9 cellular contexts compared by ENCODE assay signal in genomic region chr10:124703778-124704427, GRCh38. TPM values are rescaled to one million over a fixed set of nuclear protein-coding genes. Genes with fewer than 3 reads are reported as not detected.
A peak's percentile ranks its signal among the peaks of the same experiment; 100 is the strongest.
DNase-seq lines count a peak whose midpoint lies in the region; ATAC-seq and TF ChIP-seq lines count a peak whose summit lies in the region.
"Had no signal": no experiment of that assay in that cellular context is flagged by ENCODE, and none has a peak within 500 bp of the region (broad histone marks: within the 10 kb centered on the region; RNA-seq: fewer than 3 reads in every experiment).

No MANE protein-coding gene starts in this region.

- no peaks in the 10 kb centered on the region for H3F3A ChIP-seq in SK-N-SH (replicated peaks; ENCODE audit: insufficient read depth)

- no peaks in the 10 kb centered on the region for H3K9me3 ChIP-seq in testis
- no peaks in the 10 kb centered on the region for H3K9me3 ChIP-seq in SK-N-SH

- H3K4me1 Mint-ChIP-seq in central memory CD8-positive, alpha-beta T cell: peaks cover 96% of the 10 kb centered on the region

- peak overlapping the region; percentile 75 to 81 for H3K27ac ChIP-seq in testis
- peak overlapping the region in 1 of 2 experiments; percentile 68; a peak in 1 of 4 replicates for H3K27ac ChIP-seq in SK-N-SH (ENCODE audit: low read depth in 2 of 2, low read length in 1 of 2)

- H3K36me3 ChIP-seq in testis (ENCODE audit: low read depth, missing control alignments) (no peaks in the 10 kb centered on the region), SK-N-SH (replicated peaks in 1 of 2; ENCODE audit: control insufficient read depth in 1 of 2, insufficient read depth in 2 of 2, low read length in 1 of 2) (peaks cover 0 to 25% of the 10 kb centered on the region in 2 experiments)

- H3K9me2 ChIP-seq in SK-N-SH: no peaks in the 10 kb centered on the region

- no peak overlapping the region for H3K4me2 ChIP-seq in SK-N-SH

- no peaks in the 10 kb centered on the region for H3K9me3 Mint-ChIP-seq in central memory CD8-positive, alpha-beta T cell

- POLR2A ChIA-PET in SK-N-SH (lab: Yijun Ruan, JAX): no interaction called here

- no peak for TF ChIP-seq RAD21 in SK-N-SH (IDR thresholded peaks at IDR 0.05; ENCODE audit: low read length)

- H2AFZ ChIP-seq in SK-N-SH (ENCODE audit: low read depth): no peak overlapping the region

- H3K4me3 Mint-ChIP-seq in central memory CD8-positive, alpha-beta T cell: peak overlapping the region; percentile 65

- H3K27ac Mint-ChIP-seq in central memory CD8-positive, alpha-beta T cell (ENCODE audit: low read depth): peak overlapping the region; percentile 97

- H3K27me3 Mint-ChIP-seq in central memory CD8-positive, alpha-beta T cell: no peaks in the 10 kb centered on the region

- H3K36me3 Mint-ChIP-seq in central memory CD8-positive, alpha-beta T cell (ENCODE audit: insufficient read depth): peaks cover 28% of the 10 kb centered on the region

- WGBS in testis, 2 donors: 37 to 40% methylated on average over 6 to 10 of the region's 10 CpGs
- WGBS in SK-N-SH (ENCODE audit: low lambda C conversion rate): 97% methylated on average over 3 of the region's 10 CpGs

- TF ChIP-seq POLR2A in testis (IDR thresholded peaks at IDR 0.05): no peak

- H3K4me1 ChIP-seq in testis: peaks cover 100% of the 10 kb centered on the region
- peaks cover 0 to 86% of the 10 kb centered on the region in 2 experiments; a peak in 2 of 4 replicates for H3K4me1 ChIP-seq in SK-N-SH (ENCODE audit: control insufficient read depth in 1 of 2, insufficient read depth in 2 of 2, low read depth in 1 of 2, low read length in 1 of 2)

- no peak overlapping the region for H3K9ac ChIP-seq in SK-N-SH

- H3K4me3 ChIP-seq in testis: no peak overlapping the region
- H3K4me3 ChIP-seq in SK-N-SH (ENCODE audit: low read depth in 2 of 2, low read length in 1 of 2): no peak overlapping the region

- DNase-seq in NCI-H2196 (lab: John Stamatoyannopoulos, UW; ENCODE audit: unreplicated experiment): peak; percentile 29
- DNase-seq in NCI-H2196 treated with DMSO at 0.1 percent for 48 hours (lab: John Stamatoyannopoulos, UW; ENCODE audit: unreplicated experiment): no peak
- DNase-seq in central memory CD8-positive, alpha-beta T cell (ENCODE audit: low spot score in 2 of 2): no peak
- DNase-seq in medulla oblongata (ENCODE audit: extremely low spot score): peak; percentile 89
- DNase-seq in testis: peak; percentile 92
- DNase-seq in NCI-H1092 (lab: John Stamatoyannopoulos, UW): no peak
- no peak for DNase-seq in DMS 273 (lab: John Stamatoyannopoulos, UW; ENCODE audit: unreplicated experiment)
- no peak for DNase-seq in SK-N-SH
- DNase-seq: 8988T had no signal

- no peak for TF ChIP-seq EP300 in SK-N-SH (IDR thresholded peaks at IDR 0.05; ENCODE audit: borderline replicate concordance in 1 of 2, low read depth in 1 of 2, low read length in 1 of 2)

- no peak for ATAC-seq in central memory CD8-positive, alpha-beta T cell (replicated peaks; ENCODE audit: extremely low read depth, poor library complexity, severe bottlenecking)

- CTCF ChIA-PET in SK-N-SH (lab: Yijun Ruan, JAX): interaction anchor here (0.7 to 2.7 kb wide), 2 partner anchors 33 to 173 kb away, joined by 3 to 8 read pairs; no protein-coding TSS in a partner anchor

- no peaks in the 10 kb centered on the region for H3K79me2 ChIP-seq in SK-N-SH (ENCODE audit: insufficient read depth)

- intact Hi-C loops in testis (cut with DNase I; ENCODE audit: low total_unique reads): loop anchor here (5.0 kb wide), 1 partner anchor 33 kb away; no protein-coding TSS in a partner anchor

- TF ChIP-seq CTCF in testis (IDR thresholded peaks at IDR 0.05) (no peak), SK-N-SH (IDR thresholded peaks at IDR 0.05) (no peak)

- H4K20me1 ChIP-seq in SK-N-SH (ENCODE audit: insufficient read depth): no peaks in the 10 kb centered on the region

- H3K27me3 ChIP-seq in testis: no peaks in the 10 kb centered on the region
- no peaks in the 10 kb centered on the region for H3K27me3 ChIP-seq in SK-N-SH (ENCODE audit: insufficient read depth)

TF ChIP-seq in SK-N-SH, 30 proteins besides CTCF, POLR2A, EP300 and RAD21:
- TF ChIP-seq YY1 (IDR thresholded peaks at IDR 0.05; ENCODE audit: low read depth) (no peak), TAF1 (IDR thresholded peaks at IDR 0.05; ENCODE audit: borderline replicate concordance, low read depth, low read length) (no peak)

RNA-seq across cellular contexts. Expression of gene FAM53B, which starts 40.3 kb away (rescaled TPM):
- total RNA-seq in testis: 100 to 1,000 TPM; 109 to 125 TPM
- polyA plus RNA-seq in testis (ENCODE audit: insufficient read depth, low read depth, low replicate concordance) (36.9 TPM), SK-N-SH (2012; rRNA removed) (5.2 and 5.6 TPM in 2 replicates)
- polyA plus RNA-seq in SK-N-SH (2012; cell fraction: cytosol; rRNA removed): 2.2 and 3.6 TPM in 2 replicates
- 11.3 and 11.7 TPM in 2 replicates for polyA plus RNA-seq in SK-N-SH (2012; cell fraction: nucleus; rRNA removed)

Comparison
In these comparisons a context has a peak if more than half of its experiments do, and no peak if none do; other contexts are left out.
1. DNase-seq: peak in NCI-H2196 (single experiment), medulla oblongata (single experiment) and testis (single experiment); none in NCI-H2196 treated with DMSO at 0.1 percent for 48 hours (single experiment), central memory CD8-positive, alpha-beta T cell (0 of 2), NCI-H1092 (single experiment), DMS 273 (single experiment) and SK-N-SH (single experiment).